In the genomic region with DNA sequence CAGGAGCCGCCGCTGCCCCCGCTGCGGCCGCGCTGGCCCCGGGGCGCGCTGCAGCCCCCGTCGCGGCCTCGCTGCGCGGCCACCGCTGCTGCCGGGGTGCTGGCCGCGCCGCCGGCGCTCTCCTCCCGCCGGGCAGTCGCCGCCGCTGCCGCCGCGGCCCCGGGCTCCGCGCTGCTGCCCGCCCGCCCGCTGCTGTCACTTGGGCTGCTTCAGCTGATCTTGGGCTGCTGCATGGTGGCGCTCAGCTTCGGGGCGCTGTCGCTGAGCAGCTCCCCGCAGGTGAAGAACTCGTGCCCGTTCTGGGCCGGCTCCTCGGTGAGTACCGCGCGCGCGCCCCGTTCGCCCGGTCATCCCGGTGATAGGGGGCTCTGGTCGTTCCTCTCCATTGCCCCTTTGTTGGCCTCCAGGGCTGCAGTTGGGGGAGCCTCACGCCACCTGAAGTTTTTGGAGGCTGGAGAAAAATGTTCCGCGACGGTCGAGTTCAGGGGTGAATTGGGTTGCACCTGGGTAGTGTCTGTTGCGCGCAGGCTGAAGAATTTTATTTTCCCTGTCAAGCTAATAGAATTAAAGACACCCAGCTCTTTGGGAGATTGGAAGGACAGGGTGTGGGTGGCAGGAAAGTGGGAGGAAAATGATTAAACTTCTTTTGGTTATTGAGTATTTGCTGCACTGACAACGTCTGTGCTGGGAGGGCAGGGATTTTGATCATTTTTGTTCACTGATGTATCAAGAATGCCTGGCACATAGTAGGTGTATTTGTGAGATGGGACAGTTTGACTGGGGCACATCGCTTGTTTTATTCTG, we compare ENCODE assay signal across 8 cellular contexts. TPM values are rescaled to one million over a fixed set of nuclear protein-coding genes. Genes with fewer than 3 reads are reported as not detected.
DNase-seq lines count a peak whose midpoint lies in the region; ATAC-seq, FAIRE-seq and TF ChIP-seq lines count a peak whose summit lies in the region.

No MANE protein-coding gene starts in this region.

- H3K4me1 ChIP-seq in PC-3 (ENCODE audit: insufficient read depth, low read length) (no peaks in the 10 kb centered on the region), trophoblast cell (ENCODE audit: control insufficient read depth in 1 of 2, insufficient read depth in 2 of 2, low read length in 2 of 2) (peaks cover 0 to 11% of the 10 kb centered on the region in 2 experiments)

- TF ChIP-seq CTCF in PC-3 (conservative IDR thresholded peaks at IDR 0.05; ENCODE audit: low read depth, low read length) (no peak), D721Med (IDR thresholded peaks at IDR 0.05; ENCODE audit: insufficient read depth, missing control alignments) (no peak)

- H4K12ac ChIP-seq in trophoblast cell (ENCODE audit: low read depth, low read length): no peak overlapping the region

- no CpG with 5 or more reads among the region's 64 CpGs for WGBS in trophoblast cell (ENCODE audit: extremely low coverage, insufficient coverage, insufficient read length)

- H3K4me2 ChIP-seq in PC-3 (ENCODE audit: low read length): peak overlapping the region; percentile 94
- peak overlapping the region; percentile 99 for H3K4me2 ChIP-seq in trophoblast cell (ENCODE audit: low read length)

- peak overlapping the region; percentile 16 for H2BK12ac ChIP-seq in trophoblast cell (ENCODE audit: low read length)

- peak overlapping the region; percentile 4 for H3K4ac ChIP-seq in trophoblast cell (ENCODE audit: low read depth, low read length)

- intact Hi-C loops in PC-3 (cut with micrococcal nuclease) (no loop called here), head of caudate nucleus (cut with DNase I) (no loop called here)

- H3K4me3 ChIP-seq in PC-3 (ENCODE audit: low read length): peak overlapping the region; percentile 59
- peak overlapping the region; percentile 83 for H3K4me3 ChIP-seq in trophoblast cell (ENCODE audit: low read depth, low read length)

- H3K79me2 ChIP-seq in PC-3 (ENCODE audit: low read length) (no peaks in the 10 kb centered on the region), trophoblast cell (ENCODE audit: control insufficient read depth, insufficient read depth, low read length, poor library complexity) (peaks cover 2% of the 10 kb centered on the region)

- no peak overlapping the region for H3K23ac ChIP-seq in trophoblast cell (ENCODE audit: low read length)

- H4K91ac ChIP-seq in trophoblast cell (ENCODE audit: low read depth, low read length): no peak overlapping the region

- POLR2A ChIA-PET in PC-3 (lab: Charles Lee; ENCODE audit: unreplicated experiment): no interaction called here

- H2BK5ac ChIP-seq in trophoblast cell (ENCODE audit: low read depth, low read length, poor library complexity): no peak overlapping the region

- CTCF ChIA-PET in PC-3 (lab: Charles Lee): no interaction called here

- no peak overlapping the region for H2AK5ac ChIP-seq in trophoblast cell (ENCODE audit: low read length)

- no peaks in the 10 kb centered on the region for H4K20me1 ChIP-seq in PC-3 (ENCODE audit: low read length)

- no TSS peak for BruUV-seq in PC-3 (replicated peaks; lab: Mats Ljungman, UMichigan)

- no peak overlapping the region for H2BK120ac ChIP-seq in trophoblast cell (ENCODE audit: insufficient read depth, low read length, poor library complexity)

- no peaks in the 10 kb centered on the region for H3K9me3 ChIP-seq in PC-3 (ENCODE audit: low read length)
- H3K9me3 ChIP-seq in trophoblast cell (ENCODE audit: insufficient read depth, low read depth, low read length): no peaks in the 10 kb centered on the region

- H3K9ac ChIP-seq in PC-3 (ENCODE audit: low read length): no peak overlapping the region
- peak overlapping the region; percentile 82 for H3K9ac ChIP-seq in trophoblast cell (ENCODE audit: low read length)

- H3K9me2 ChIP-seq in PC-3 (replicated peaks; ENCODE audit: low read length): no peaks in the 10 kb centered on the region

- H3K27me3 ChIP-seq in PC-3 (ENCODE audit: low read length): peaks cover 31% of the 10 kb centered on the region
- H3K27me3 ChIP-seq in trophoblast cell (ENCODE audit: insufficient read depth, low read length): peaks cover 6% of the 10 kb centered on the region

- H3K14ac ChIP-seq in trophoblast cell (ENCODE audit: low read length): peak overlapping the region; percentile 64

- H3K36me3 ChIP-seq in PC-3 (ENCODE audit: low read depth, low read length) (no peaks in the 10 kb centered on the region), trophoblast cell (ENCODE audit: control insufficient read depth in 1 of 2, insufficient read depth in 2 of 2, low read length in 2 of 2) (no peaks in the 10 kb centered on the region)

- H3K79me1 ChIP-seq in trophoblast cell (ENCODE audit: low read length): peaks cover 3% of the 10 kb centered on the region

- peak; percentile 18 for ATAC-seq in GM18861 (IDR thresholded peaks at IDR 0.05; ENCODE audit: unreplicated experiment)
- ATAC-seq in PC-3: peak; percentile 51
- ATAC-seq in HG02642 (IDR thresholded peaks at IDR 0.05; ENCODE audit: poor library complexity, unreplicated experiment): no peak

- no peaks in the 10 kb centered on the region for H3F3A ChIP-seq in PC-3 (ENCODE audit: low read length, unreplicated experiment)

- H2AFZ ChIP-seq in PC-3 (ENCODE audit: low read length): peak overlapping the region; percentile 59; the same call in 1 of the 2 replicates
- H2AFZ ChIP-seq in trophoblast cell (ENCODE audit: insufficient read depth, low read length, poor library complexity): peak overlapping the region; percentile 51

- no peak for FAIRE-seq in D721Med (lab: Jason Lieb, UNC)

- no peak overlapping the region for H3K27ac ChIP-seq in PC-3 (ENCODE audit: low read length)
- H3K27ac ChIP-seq in trophoblast cell (ENCODE audit: low read depth, low read length): no peak overlapping the region

- DNase-seq in PC-3 (no peak), head of caudate nucleus (peak in 38 of 42 donors; percentile 12 to 71 (median 42)), trophoblast cell (peak in 1 of 2 donors; percentile 17), D721Med (ENCODE audit: insufficient read length, low spot score) (no peak), NCI-H524 treated with DMSO at 0.1 percent for 48 hours (lab: John Stamatoyannopoulos, UW) (no peak), DMS153 treated with DMSO at 0.1 percent for 48 hours (lab: John Stamatoyannopoulos, UW; ENCODE audit: unreplicated experiment) (no peak)

- no peak overlapping the region for H4K8ac ChIP-seq in trophoblast cell (ENCODE audit: low read depth, low read length)

- peak overlapping the region; percentile 70 for H3K18ac ChIP-seq in trophoblast cell (ENCODE audit: low read length)

RNA-seq across cellular contexts. Expression of a gene that starts 0.6 kb away (rescaled TPM):
- total RNA-seq in PC-3 (2014; rRNA removed): 0.36 and 0.46 TPM in 2 replicates
- polyA plus RNA-seq in trophoblast cell (2013): 5.6 and 6.3 TPM in 2 replicates

Comparison
In these comparisons a context has a peak if more than half of its experiments do, and no peak if none do; other contexts are left out.
1. DNase-seq: peak in head of caudate nucleus (38 of 42); none in PC-3 (single experiment), D721Med (single experiment), NCI-H524 treated with DMSO at 0.1 percent for 48 hours (single experiment) and DMS153 treated with DMSO at 0.1 percent for 48 hours (single experiment).